In the genomic region with DNA sequence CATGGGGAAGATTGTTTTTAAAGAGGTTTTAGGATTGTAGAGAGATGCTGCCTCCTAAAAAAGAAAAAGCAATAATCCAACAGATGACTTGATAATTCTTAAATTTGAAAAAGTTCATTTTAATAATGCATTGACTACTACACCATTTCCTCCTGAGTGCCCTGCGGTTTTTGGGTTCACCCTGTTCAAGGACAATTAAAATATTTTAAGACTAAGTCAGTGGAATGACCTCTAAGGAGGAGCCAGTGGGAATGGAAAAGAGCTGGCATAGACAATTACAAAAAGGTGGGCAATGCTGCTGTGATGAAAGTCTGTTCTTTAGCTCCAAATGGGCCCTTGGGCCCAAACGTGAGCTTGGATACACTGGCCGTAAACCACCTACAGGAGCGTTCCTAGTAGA, we compare ENCODE assay signal across 14 cellular contexts.
"Had no signal": no experiment of that assay in that cellular context is flagged by ENCODE, and none has a peak within 500 bp of the region (broad histone marks: within the 10 kb centered on the region; RNA-seq: fewer than 3 reads in every experiment).

No MANE protein-coding gene starts in this region.

- H3K27me3 Mint-ChIP-seq: stimulated activated naive CD8-positive, alpha-beta T cell treated with anti-CD3 and anti-CD28 coated beads, Interleukin-15, amount 100 ng/mL, for 72 hours had no signal

- H3K9me3 Mint-ChIP-seq: stimulated activated naive CD8-positive, alpha-beta T cell treated with anti-CD3 and anti-CD28 coated beads, Interleukin-15, amount 100 ng/mL, for 72 hours had no signal

- H3K4me1 Mint-ChIP-seq: immature natural killer cell; stimulated activated naive CD8-positive, alpha-beta T cell treated with anti-CD3 and anti-CD28 coated beads, Interleukin-15, amount 100 ng/mL, for 72 hours had no signal

- H3K4me3 Mint-ChIP-seq: immature natural killer cell; nephron progenitor cell; stimulated activated naive CD8-positive, alpha-beta T cell treated with anti-CD3 and anti-CD28 coated beads, Interleukin-15, amount 100 ng/mL, for 72 hours had no signal

- H3K36me3 Mint-ChIP-seq: immature natural killer cell had no signal

- ATAC-seq: left colon; stimulated activated naive CD8-positive, alpha-beta T cell treated with anti-CD3 and anti-CD28 coated beads, Interleukin-15, amount 100 ng/mL, for 72 hours had no signal

- H3K27ac ChIP-seq: adrenal gland, brain microvascular endothelial cell, WERI-Rb-1 had no signal

- H3K4me3 ChIP-seq: adrenal gland had no signal

- H3K27ac Mint-ChIP-seq: immature natural killer cell; nephron progenitor cell; stimulated activated naive CD8-positive, alpha-beta T cell treated with anti-CD3 and anti-CD28 coated beads, Interleukin-15, amount 100 ng/mL, for 72 hours had no signal

- DNase-seq: activated CD4-positive, alpha-beta T cell treated with anti-CD3 and anti-CD28 coated beads for 4 hours; activated naive CD4-positive, alpha-beta T cell treated with Interleukin-2 at 50 U/mL for 16 hours; adrenal gland; dermis blood vessel endothelial cell; immature natural killer cell; left colon; mammary epithelial cell; nephron progenitor cell; stimulated activated CD4-positive, alpha-beta T cell treated with anti-CD3 and anti-CD28 coated beads, Interleukin-15, amount 100 ng/mL, for 24 hours; stimulated activated CD4-positive, alpha-beta T cell treated with anti-CD3 and anti-CD28 coated beads, Interleukin-4, amount 100 ng/mL, for 24 hours; stimulated activated naive CD8-positive, alpha-beta T cell treated with anti-CD3 and anti-CD28 coated beads, Interleukin-15, amount 100 ng/mL, for 72 hours; T-helper 1 cell; WERI-Rb-1 had no signal

- H3K9me3 ChIP-seq: adrenal gland had no signal

- H3K36me3 ChIP-seq: adrenal gland, brain microvascular endothelial cell, WERI-Rb-1 had no signal

- H3K27me3 ChIP-seq: adrenal gland, brain microvascular endothelial cell had no signal
